In the genomic region with DNA sequence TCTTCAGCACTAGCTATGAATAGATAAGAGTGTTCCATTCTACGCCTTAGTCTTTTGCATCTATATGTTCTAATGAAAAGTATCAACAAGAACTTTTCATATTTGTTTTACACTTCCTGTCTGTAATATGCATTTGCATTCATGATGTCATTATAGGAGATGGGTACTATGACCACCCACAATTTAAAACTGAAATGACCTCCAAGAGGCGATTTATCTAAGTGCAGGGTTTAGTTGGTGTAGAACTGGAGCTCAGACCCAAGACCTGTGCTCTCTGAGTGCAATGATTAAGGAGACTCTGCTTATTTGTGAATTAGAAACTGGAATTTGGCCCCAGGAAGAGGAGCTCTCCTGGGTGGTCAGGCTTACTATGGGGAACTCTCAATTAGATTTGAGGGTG, we compare ENCODE assay signal across 15 cellular contexts.
DNase-seq lines count a peak whose midpoint lies in the region; ATAC-seq and TF ChIP-seq lines count a peak whose summit lies in the region.
"Had no signal": no experiment of that assay in that cellular context is flagged by ENCODE, and none has a peak within 500 bp of the region (broad histone marks: within the 10 kb centered on the region; RNA-seq: fewer than 3 reads in every experiment).

No MANE protein-coding gene starts in this region.

- no peaks in the 10 kb centered on the region for H3K27me3 Mint-ChIP-seq in stimulated activated naive CD8-positive, alpha-beta T cell treated with anti-CD3 and anti-CD28 coated beads, Interleukin-15, Interleukin-2, amounts not matched to agents 100 ng/mL and 50 ng/mL, for 24 hours
- no peaks in the 10 kb centered on the region for H3K27me3 Mint-ChIP-seq in activated T-helper 17 cell treated with anti-CD3 and anti-CD28 coated beads, Interleukin-2, amount 50 U/mL, for 72 hours
- no peaks in the 10 kb centered on the region for H3K27me3 Mint-ChIP-seq in nephron (ENCODE audit: low read depth)

- H3K9me3 Mint-ChIP-seq in stimulated activated naive CD8-positive, alpha-beta T cell treated with anti-CD3 and anti-CD28 coated beads, Interleukin-15, Interleukin-2, amounts not matched to agents 100 ng/mL and 50 ng/mL, for 24 hours, result peaks cover 5% of the 10 kb centered on the region
- H3K9me3 Mint-ChIP-seq in activated T-helper 17 cell treated with anti-CD3 and anti-CD28 coated beads, Interleukin-2, amount 50 U/mL, for 72 hours, result peaks cover 3% of the 10 kb centered on the region
- H3K9me3 Mint-ChIP-seq in nephron, result peaks cover 2% of the 10 kb centered on the region
- H3K9me3 Mint-ChIP-seq: WTC11 had no signal

- peaks cover 99% of the 10 kb centered on the region for H3K4me1 Mint-ChIP-seq in stimulated activated naive CD8-positive, alpha-beta T cell treated with anti-CD3 and anti-CD28 coated beads, Interleukin-15, Interleukin-2, amounts not matched to agents 100 ng/mL and 50 ng/mL, for 24 hours (ENCODE audit: low read depth)
- H3K4me1 Mint-ChIP-seq in activated T-helper 17 cell treated with anti-CD3 and anti-CD28 coated beads, Interleukin-2, amount 50 U/mL, for 72 hours, result peaks cover 53% of the 10 kb centered on the region
- H3K4me1 Mint-ChIP-seq in nephron, result peaks cover 56% of the 10 kb centered on the region

- peak overlapping the region; percentile 11 for H3K4me3 Mint-ChIP-seq in stimulated activated naive CD8-positive, alpha-beta T cell treated with anti-CD3 and anti-CD28 coated beads, Interleukin-15, Interleukin-2, amounts not matched to agents 100 ng/mL and 50 ng/mL, for 24 hours
- H3K4me3 Mint-ChIP-seq in activated T-helper 17 cell treated with anti-CD3 and anti-CD28 coated beads, Interleukin-2, amount 50 U/mL, for 72 hours, result peak overlapping the region; percentile 86
- H3K4me3 Mint-ChIP-seq in nephron, result no peak overlapping the region
- H3K4me3 Mint-ChIP-seq: WTC11 had no signal

- no peak for ATAC-seq in stimulated activated naive CD8-positive, alpha-beta T cell treated with anti-CD3 and anti-CD28 coated beads, Interleukin-15, Interleukin-2, amounts not matched to agents 100 U/mL and 50 U/mL, for 24 hours
- no peak for ATAC-seq in activated T-helper 17 cell treated with anti-CD3 and anti-CD28 coated beads, Interleukin-2, amount 50 U/mL, for 72 hours (replicated peaks)
- no peak for ATAC-seq in HG03457 (IDR thresholded peaks at IDR 0.05; ENCODE audit: unreplicated experiment)
- ATAC-seq: foreskin keratinocyte, left colon, WTC11 had no signal

- H3K27ac Mint-ChIP-seq in stimulated activated naive CD8-positive, alpha-beta T cell treated with anti-CD3 and anti-CD28 coated beads, Interleukin-15, Interleukin-2, amounts not matched to agents 100 ng/mL and 50 ng/mL, for 24 hours, result peak overlapping the region; percentile 97
- H3K27ac Mint-ChIP-seq in activated T-helper 17 cell treated with anti-CD3 and anti-CD28 coated beads, Interleukin-2, amount 50 U/mL, for 72 hours, result peak overlapping the region; percentile 78
- H3K27ac Mint-ChIP-seq in nephron, result peak overlapping the region; percentile 54 to 85 (median 59)
- H3K27ac Mint-ChIP-seq: WTC11 had no signal

- TF ChIP-seq CTCF in nephron (IDR thresholded peaks at IDR 0.05; ENCODE audit: unreplicated experiment in 3 of 3), result no peak

- peaks cover 21% of the 10 kb centered on the region for H3K36me3 Mint-ChIP-seq in stimulated activated naive CD8-positive, alpha-beta T cell treated with anti-CD3 and anti-CD28 coated beads, Interleukin-15, Interleukin-2, amounts not matched to agents 100 ng/mL and 50 ng/mL, for 24 hours (ENCODE audit: low read depth)
- H3K36me3 Mint-ChIP-seq in activated T-helper 17 cell treated with anti-CD3 and anti-CD28 coated beads, Interleukin-2, amount 50 U/mL, for 72 hours (ENCODE audit: low read depth), result no peaks in the 10 kb centered on the region
- H3K36me3 Mint-ChIP-seq in nephron (ENCODE audit: low read depth), result no peaks in the 10 kb centered on the region
- H3K36me3 Mint-ChIP-seq: WTC11 had no signal

- DNase-seq in stimulated activated naive CD8-positive, alpha-beta T cell treated with anti-CD3 and anti-CD28 coated beads, Interleukin-15, Interleukin-2, amounts not matched to agents 100 U/mL and 50 U/mL, for 24 hours, result no peak
- DNase-seq in GF-D8 (lab: John Stamatoyannopoulos, UW) (no peak), NCI-H1105 treated with DMSO at 0.1 percent for 48 hours (lab: John Stamatoyannopoulos, UW) (no peak), T-helper 9 cell (no peak)
- DNase-seq: activated gamma-delta T cell treated with Interleukin-2 at 50 U/mL for 16 hours; C1 segment of cervical spinal cord; dermis blood vessel endothelial cell; foreskin keratinocyte; left colon; stimulated activated CD4-positive, alpha-beta T cell treated with anti-CD3 and anti-CD28 coated beads, Interleukin-15, amount 100 ng/mL, for 24 hours had no signal

Comparison
In these comparisons a context has a peak if more than half of its experiments do, and no peak if none do; other contexts are left out.
1. H3K4me3 Mint-ChIP-seq: peak in stimulated activated naive CD8-positive, alpha-beta T cell treated with anti-CD3 and anti-CD28 coated beads, Interleukin-15, Interleukin-2, amounts not matched to agents 100 ng/mL and 50 ng/mL, for 24 hours (single experiment) and activated T-helper 17 cell treated with anti-CD3 and anti-CD28 coated beads, Interleukin-2, amount 50 U/mL, for 72 hours (single experiment); none in nephron (0 of 3).
2. Peak in every context shown above with its lines, with median percentiles within 50 percentile points of each other: H3K27ac Mint-ChIP-seq.